Comparison of ENCODE assay signal across 8 cellular contexts in the genomic region with DNA sequence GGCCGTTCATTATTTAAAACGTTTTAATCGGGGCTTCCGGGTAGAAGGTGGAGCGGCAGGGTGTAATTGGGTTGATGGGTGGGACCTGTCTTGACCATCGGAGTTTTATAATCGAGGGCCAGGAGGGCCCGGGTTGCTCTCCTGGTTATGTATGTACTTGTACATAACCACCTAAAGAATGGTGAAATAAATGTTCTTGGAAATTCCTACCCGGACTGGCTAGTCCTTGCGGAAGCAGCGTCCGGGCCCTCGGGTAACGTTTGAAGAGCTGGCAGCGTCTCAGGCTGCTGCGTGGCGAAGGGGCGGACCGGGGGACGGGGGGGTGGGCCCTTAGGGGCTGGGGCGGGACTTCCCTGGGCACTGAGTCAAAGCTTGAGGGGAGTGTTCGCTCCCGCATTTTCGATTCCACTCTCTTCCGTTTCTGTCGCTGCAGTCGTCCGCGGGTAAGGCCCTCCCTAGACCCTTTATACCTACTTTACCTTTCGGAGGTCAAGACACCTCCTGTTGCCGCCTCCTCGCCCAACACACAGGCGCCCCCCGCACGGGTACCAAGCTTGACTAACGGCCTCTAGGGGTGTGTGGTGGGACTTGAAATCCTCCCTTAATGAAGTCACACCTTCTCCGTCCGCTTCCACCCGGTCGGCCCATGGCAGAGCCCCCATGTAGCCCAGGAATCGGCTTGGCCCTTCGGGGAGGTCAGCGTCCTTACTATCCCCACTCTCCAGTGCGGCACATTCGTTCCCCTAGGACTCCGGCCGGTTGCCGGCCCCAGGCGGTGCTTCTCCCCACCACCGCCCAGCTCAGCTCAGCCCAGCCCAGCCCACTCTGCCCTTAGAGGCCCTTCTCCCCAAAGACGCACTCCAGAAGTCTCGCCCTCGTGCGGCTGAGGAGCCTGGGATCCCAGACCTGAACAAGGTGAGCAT. TPM values are rescaled to one million over a fixed set of nuclear protein-coding genes. Genes with fewer than 3 reads are reported as not detected.
DNase-seq lines count a peak whose midpoint lies in the region; ATAC-seq, FAIRE-seq and TF ChIP-seq lines count a peak whose summit lies in the region.

A gene with protein sequence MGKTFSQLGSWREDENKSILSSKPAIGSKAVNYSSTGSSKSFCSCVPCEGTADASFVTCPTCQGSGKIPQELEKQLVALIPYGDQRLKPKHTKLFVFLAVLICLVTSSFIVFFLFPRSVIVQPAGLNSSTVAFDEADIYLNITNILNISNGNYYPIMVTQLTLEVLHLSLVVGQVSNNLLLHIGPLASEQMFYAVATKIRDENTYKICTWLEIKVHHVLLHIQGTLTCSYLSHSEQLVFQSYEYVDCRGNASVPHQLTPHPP (plus strand): TSS at position 396 of the 923 bp plus-strand sequence. CDS start 1,167 bp downstream, outside the sequence.

- H3K27ac Mint-ChIP-seq in activated naive CD4-positive, alpha-beta T cell treated with anti-CD3 and anti-CD28 coated beads for 36 hours = peak within 1 kb of the TSS; percentile 90
- peak within 1 kb of the TSS; percentile 95 for H3K27ac Mint-ChIP-seq in osteocyte (ENCODE audit: unreplicated experiment)

- H3K4me1 ChIP-seq in A549 = peaks cover 14% of the 10 kb centered on the region
- H3K4me1 ChIP-seq in thoracic aorta (ENCODE audit: control insufficient read depth in 1 of 2, low read depth in 2 of 2) = peaks cover 0 to 21% of the 10 kb centered on the region in 2 donors

- WGBS in A549 (ENCODE audit: missing lambda C conversion rate) = 6% methylated on average over 44 of the region's 54 CpGs

- H3K27ac ChIP-seq in A549 = peak within 1 kb of the TSS; percentile 75 to 84
- H3K27ac ChIP-seq in thoracic aorta = peak within 1 kb of the TSS; percentile 66 to 77

- no peak for TF ChIP-seq EP300 in A549 (IDR thresholded peaks at IDR 0.05)

- peak within 1 kb of the TSS; percentile 51 for H3K4me3 ChIP-seq in A549
- peak within 1 kb of the TSS; percentile 72 for H3K4me3 ChIP-seq in thoracic aorta

- TF ChIP-seq POLR2A in A549 (IDR thresholded peaks at IDR 0.05; ENCODE audit: low read length) = peak; percentile 47

- TF ChIP-seq RAD21 in A549 (conservative IDR thresholded peaks at IDR 0.05 in 1 of 2, IDR thresholded peaks at IDR 0.05 in 1 of 2) = 0 out of 5 replicates have a peak, but pooled peaks of 1 of the 2 experiments have one; percentile 16

- ATAC-seq in A549 = peak; percentile 90 to 92
- ATAC-seq in GM18868 (IDR thresholded peaks at IDR 0.05; ENCODE audit: unreplicated experiment) = peak; percentile 77
- peak; percentile 68 for ATAC-seq in HG03175 (IDR thresholded peaks at IDR 0.05; ENCODE audit: unreplicated experiment)
- peak; percentile 56 for ATAC-seq in thoracic aorta (ENCODE audit: insufficient number of reproducible peaks, low FRiP score, low read depth)

- CTCF ChIA-PET in A549 (lab: Yijun Ruan, JAX) = interaction anchor here (0.6 to 2.8 kb wide), 14 partner anchors 10 to 187 kb away, joined by 3 to 16 read pairs (median 4); no protein-coding TSS in a partner anchor
- CTCF ChIA-PET in activated naive CD4-positive, alpha-beta T cell treated with anti-CD3 and anti-CD28 coated beads for 36 hours (lab: Charles Lee) = interaction anchor here (0.5 to 1.2 kb wide), 4 partner anchors 12 to 113 kb away, joined by 3 to 7 read pairs (median 4); no protein-coding TSS in a partner anchor

- H3K4me2 ChIP-seq in A549 = peak within 1 kb of the TSS; percentile 78

- no peak for TF ChIP-seq CTCF in A549 (IDR thresholded peaks at IDR 0.05)
- TF ChIP-seq CTCF in osteocyte (IDR thresholded peaks at IDR 0.05) = peak; percentile 46
- TF ChIP-seq CTCF in thoracic aorta (IDR thresholded peaks at IDR 0.05) = peak; percentile 50

- no peaks in the 10 kb centered on the region for H3K27me3 Mint-ChIP-seq in activated naive CD4-positive, alpha-beta T cell treated with anti-CD3 and anti-CD28 coated beads for 36 hours (ENCODE audit: low read depth)
- H3K27me3 Mint-ChIP-seq in osteocyte (ENCODE audit: unreplicated experiment) = no peaks in the 10 kb centered on the region

- no peaks in the 10 kb centered on the region for H3K9me3 ChIP-seq in A549
- no peaks in the 10 kb centered on the region for H3K9me3 ChIP-seq in thoracic aorta

- H3K27me3 ChIP-seq in thoracic aorta (replicated peaks; ENCODE audit: insufficient read depth) = no peaks in the 10 kb centered on the region

- FAIRE-seq in A549 (lab: Jason Lieb, UNC) = no peak

- POLR2A ChIA-PET in A549 (lab: Yijun Ruan, JAX) = interaction anchor here (0.6 to 5.2 kb wide), 13 partner anchors 8 to 156 kb away, joined by 3 to 52 read pairs (median 4); a partner anchor contains a TSS

- H3K4me1 Mint-ChIP-seq in activated naive CD4-positive, alpha-beta T cell treated with anti-CD3 and anti-CD28 coated beads for 36 hours (ENCODE audit: low read depth) = peaks cover 26% of the 10 kb centered on the region
- H3K4me1 Mint-ChIP-seq in osteocyte (ENCODE audit: unreplicated experiment) = peaks cover 27% of the 10 kb centered on the region

- intact Hi-C loops in activated naive CD4-positive, alpha-beta T cell treated with anti-CD3 and anti-CD28 coated beads for 36 hours (cut with micrococcal nuclease) = loop anchor here (1.0 to 5.0 kb wide), 4 partner anchors 41 to 214 kb away; a partner anchor contains a TSS

- peak; percentile 84 to 97 for DNase-seq in A549 (ENCODE audit: low read depth in 1 of 2, low spot score in 1 of 2)
- DNase-seq in RPMI8226 = peak; percentile 83
- peak; percentile 82 for DNase-seq in activated naive CD4-positive, alpha-beta T cell treated with anti-CD3 and anti-CD28 coated beads for 36 hours
- peak; percentile 29 for DNase-seq in glomerular endothelial cell (ENCODE audit: extremely low read depth, low read depth, low spot score)
- peak; percentile 91 for DNase-seq in osteocyte (ENCODE audit: extremely low spot score, unreplicated experiment)
- peak; percentile 20 for DNase-seq in thoracic aorta (ENCODE audit: low spot score)

- H3K36me3 Mint-ChIP-seq in activated naive CD4-positive, alpha-beta T cell treated with anti-CD3 and anti-CD28 coated beads for 36 hours (ENCODE audit: low read depth) = peaks cover 14% of the 10 kb centered on the region
- H3K36me3 Mint-ChIP-seq in osteocyte (ENCODE audit: unreplicated experiment) = peaks cover 31% of the 10 kb centered on the region

- H3K9me3 Mint-ChIP-seq in activated naive CD4-positive, alpha-beta T cell treated with anti-CD3 and anti-CD28 coated beads for 36 hours = no peaks in the 10 kb centered on the region
- H3K9me3 Mint-ChIP-seq in osteocyte (ENCODE audit: unreplicated experiment) = no peaks in the 10 kb centered on the region

- peaks cover 32% of the 10 kb centered on the region for H3K36me3 ChIP-seq in thoracic aorta

- peak within 1 kb of the TSS; percentile 94 for H3K4me3 Mint-ChIP-seq in activated naive CD4-positive, alpha-beta T cell treated with anti-CD3 and anti-CD28 coated beads for 36 hours
- H3K4me3 Mint-ChIP-seq in osteocyte (ENCODE audit: unreplicated experiment) = peak within 1 kb of the TSS; percentile 96

TF ChIP-seq in A549, 52 proteins besides CTCF, POLR2A, EP300 and RAD21 (continues in another document):
- TF ChIP-seq, protein P1, sequence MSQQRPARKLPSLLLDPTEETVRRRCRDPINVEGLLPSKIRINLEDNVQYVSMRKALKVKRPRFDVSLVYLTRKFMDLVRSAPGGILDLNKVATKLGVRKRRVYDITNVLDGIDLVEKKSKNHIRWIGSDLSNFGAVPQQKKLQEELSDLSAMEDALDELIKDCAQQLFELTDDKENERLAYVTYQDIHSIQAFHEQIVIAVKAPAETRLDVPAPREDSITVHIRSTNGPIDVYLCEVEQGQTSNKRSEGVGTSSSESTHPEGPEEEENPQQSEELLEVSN (IDR thresholded peaks at IDR 0.05; ENCODE audit: borderline replicate concordance, low read depth) = no peak
- no peak for TF ChIP-seq RNF2 (IDR thresholded peaks at IDR 0.05; ENCODE audit: borderline replicate concordance, low read depth)
- TF ChIP-seq, protein P2, sequence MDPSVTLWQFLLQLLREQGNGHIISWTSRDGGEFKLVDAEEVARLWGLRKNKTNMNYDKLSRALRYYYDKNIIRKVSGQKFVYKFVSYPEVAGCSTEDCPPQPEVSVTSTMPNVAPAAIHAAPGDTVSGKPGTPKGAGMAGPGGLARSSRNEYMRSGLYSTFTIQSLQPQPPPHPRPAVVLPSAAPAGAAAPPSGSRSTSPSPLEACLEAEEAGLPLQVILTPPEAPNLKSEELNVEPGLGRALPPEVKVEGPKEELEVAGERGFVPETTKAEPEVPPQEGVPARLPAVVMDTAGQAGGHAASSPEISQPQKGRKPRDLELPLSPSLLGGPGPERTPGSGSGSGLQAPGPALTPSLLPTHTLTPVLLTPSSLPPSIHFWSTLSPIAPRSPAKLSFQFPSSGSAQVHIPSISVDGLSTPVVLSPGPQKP (IDR thresholded peaks at IDR 0.05; ENCODE audit: low read depth, low read length) = no peak
- TF ChIP-seq, protein P3, sequence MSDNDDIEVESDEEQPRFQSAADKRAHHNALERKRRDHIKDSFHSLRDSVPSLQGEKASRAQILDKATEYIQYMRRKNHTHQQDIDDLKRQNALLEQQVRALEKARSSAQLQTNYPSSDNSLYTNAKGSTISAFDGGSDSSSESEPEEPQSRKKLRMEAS (IDR thresholded peaks at IDR 0.05) = 0 out of 2 replicates have a peak, but pooled peaks have one; percentile 40
- TF ChIP-seq RARB (CRISPR knock-in tag; IDR thresholded peaks at IDR 0.05) = no peak
- TF ChIP-seq NFE2L2 (conservative IDR thresholded peaks at IDR 0.05; ENCODE audit: low read length) = no peak
- no peak for TF ChIP-seq HOXA7 (CRISPR knock-in tag; IDR thresholded peaks at IDR 0.05)
- TF ChIP-seq, protein P4, sequence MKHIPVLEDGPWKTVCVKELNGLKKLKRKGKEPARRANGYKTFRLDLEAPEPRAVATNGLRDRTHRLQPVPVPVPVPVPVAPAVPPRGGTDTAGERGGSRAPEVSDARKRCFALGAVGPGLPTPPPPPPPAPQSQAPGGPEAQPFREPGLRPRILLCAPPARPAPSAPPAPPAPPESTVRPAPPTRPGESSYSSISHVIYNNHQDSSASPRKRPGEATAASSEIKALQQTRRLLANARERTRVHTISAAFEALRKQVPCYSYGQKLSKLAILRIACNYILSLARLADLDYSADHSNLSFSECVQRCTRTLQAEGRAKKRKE (CRISPR knock-in tag; IDR thresholded peaks at IDR 0.05; ENCODE audit: low read depth) = no peak

RNA-seq across cellular contexts. Expression of the gene that starts here (rescaled TPM):
- polyA plus RNA-seq in A549 (2011; rRNA removed) = 2.6 and 3.5 TPM in 2 replicates
- 1.9 and 2.4 TPM in 2 replicates for polyA plus RNA-seq in A549 (2012; cell fraction: cytosol; rRNA removed)
- 4.1 and 5.1 TPM in 2 replicates for polyA plus RNA-seq in A549 (2012; cell fraction: nucleus; rRNA removed)
- polyA plus RNA-seq in A549 (2017; fragmentation: RNase III; extraction: RNeasy Plus Mini Kit Qiagen cat#74134 plus additional on column Dnase treatment) = 1.1 to 1.7 TPM (median 1.2 TPM) in 3 replicates
- polyA minus RNA-seq in A549 (2011; rRNA and poly(A)+ RNA removed) = 9.5 and 11.2 TPM in 2 replicates
- 1 to 10 TPM; 5.8 to 7.1 TPM for total RNA-seq in activated naive CD4-positive, alpha-beta T cell treated with anti-CD3 and anti-CD28 coated beads for 36 hours
- total RNA-seq in glomerular endothelial cell = 4.7 and 8.4 TPM in 2 replicates
- 7.2 and 9.0 TPM in 2 replicates for total RNA-seq in osteocyte
- 10 to 100 TPM; 17.3 to 22.5 TPM for total RNA-seq in thoracic aorta

Comparison
In these comparisons a context has a peak if more than half of its experiments do, and no peak if none do; other contexts are left out.
1. Peak in every context shown above with its lines: DNase-seq, ATAC-seq, H3K4me3 ChIP-seq and H3K27ac ChIP-seq.
2. DNase-seq: peak in every context shown above with its lines; median percentile 91 in osteocyte; 90 in A549; 83 in RPMI8226; 82 in activated naive CD4-positive, alpha-beta T cell treated with anti-CD3 and anti-CD28 coated beads for 36 hours; 29 in glomerular endothelial cell; 20 in thoracic aorta.